ENCODE assay signal across 9 cellular contexts in genomic region chr5:138033916-138034315, GRCh38. TPM values are rescaled to one million over a fixed set of nuclear protein-coding genes. Genes with fewer than 3 reads are reported as not detected.
A peak's percentile ranks its signal among the peaks of the same experiment; 100 is the strongest.
DNase-seq lines count a peak whose midpoint lies in the region; ATAC-seq, FAIRE-seq and TF ChIP-seq lines count a peak whose summit lies in the region.
"Had no signal": no experiment of that assay in that cellular context is flagged by ENCODE, and none has a peak within 500 bp of the region (broad histone marks: within the 10 kb centered on the region; RNA-seq: fewer than 3 reads in every experiment).

No MANE protein-coding gene starts in this region.

- no peak for TF ChIP-seq POLR2A in GM12878 (IDR thresholded peaks at IDR 0.05; ENCODE audit: low read depth, low read length)

- POLR2A ChIA-PET in GM12878 (lab: Charles Lee), result interaction anchor here (0.5 to 2.1 kb wide), 8 partner anchors 21 to 280 kb away, joined by 3 to 11 read pairs (median 4); partner anchors contain the start of genes HNRNPA0 and PKD2L2

- peak; percentile 42 for DNase-seq in A172 (ENCODE audit: low spot score)
- peak; percentile 70 for DNase-seq in HFFc6
- no peak for DNase-seq in GM12878 (ENCODE audit: low read depth, low spot score)
- no peak for DNase-seq in ureter (ENCODE audit: low spot score)
- no peak for DNase-seq in COLO668 (lab: John Stamatoyannopoulos, UW; ENCODE audit: unreplicated experiment)
- no peak for DNase-seq in NCI-H774 (lab: John Stamatoyannopoulos, UW)
- no peak for DNase-seq in OCI-M2 (lab: John Stamatoyannopoulos, UW; ENCODE audit: unreplicated experiment)

- RAD21 ChIA-PET in GM12878 (lab: Charles Lee; ENCODE audit: unreplicated experiment), result interaction anchor here (0.8 to 2.6 kb wide), 12 partner anchors 13 to 281 kb away, joined by 3 to 34 read pairs (median 4); partner anchors contain the start of gene PKD2L2

- peak overlapping the region; percentile 97 for H3K4me3 Mint-ChIP-seq in HFFc6

- no peak for FAIRE-seq in GM12878 (lab: Jason Lieb, UNC)

- no peaks in the 10 kb centered on the region for H3K27me3 ChIP-seq in GM12878 (replicated peaks in 1 of 2; ENCODE audit: control insufficient read depth in 2 of 2, insufficient read depth in 2 of 2, low read length in 1 of 2)
- H3K27me3 ChIP-seq in mucosa of stomach (ENCODE audit: control insufficient read depth, insufficient read depth, low read length), result no peaks in the 10 kb centered on the region

- H3K36me3 ChIP-seq in GM12878 (ENCODE audit: control insufficient read depth in 2 of 2, insufficient read depth in 2 of 2, low read length in 1 of 2) (no peaks in the 10 kb centered on the region), mucosa of stomach (ENCODE audit: control insufficient read depth, insufficient read depth, low read length) (no peaks in the 10 kb centered on the region)

- no peak for TF ChIP-seq CTCF in HFFc6 (IDR thresholded peaks at IDR 0.05)
- no peak for TF ChIP-seq CTCF in GM12878 (IDR thresholded peaks at IDR 0.05 in 2 of 3, conservative IDR thresholded peaks at IDR 0.05 in 1 of 3; ENCODE audit: control insufficient read depth in 2 of 3, extremely low read depth in 1 of 3, insufficient read depth in 1 of 3, low read depth in 3 of 3, low read length in 3 of 3)

- CTCF ChIA-PET in GM12878 (lab: Yijun Ruan, JAX), result interaction anchor here (0.5 to 8.8 kb wide), 15 partner anchors 10 to 374 kb away, joined by 3 to 398 read pairs (median 5); partner anchors contain the start of gene PKD2L2

- peak overlapping the region; percentile 94 for H3K27ac Mint-ChIP-seq in HFFc6

- H3K4me1 ChIP-seq in GM12878 (ENCODE audit: control insufficient read depth, insufficient read depth, low read length) (peaks cover 22% of the 10 kb centered on the region), mucosa of stomach (ENCODE audit: control insufficient read depth, insufficient read depth, low read length) (no peaks in the 10 kb centered on the region)

- H3K27ac ChIP-seq in GM12878 (ENCODE audit: control insufficient read depth, insufficient read depth), result no peak overlapping the region; the same call in 1 of the 2 replicates

- 3% methylated on average over 2 of the region's 2 CpGs for WGBS in GM12878 (ENCODE audit: insufficient coverage, insufficient replicate concordance, low lambda C conversion rate, missing lambda C conversion rate)

- H3K79me2 ChIP-seq in GM12878 (ENCODE audit: control insufficient read depth, insufficient read depth, low read length), result peaks cover 44% of the 10 kb centered on the region

- peaks cover 51% of the 10 kb centered on the region for H3K4me1 Mint-ChIP-seq in HFFc6 (ENCODE audit: low read depth)

- no peak for TF ChIP-seq EP300 in GM12878 (IDR thresholded peaks at IDR 0.05; ENCODE audit: borderline replicate concordance in 1 of 2, control insufficient read depth in 1 of 2, low read depth in 2 of 2, low read length in 2 of 2)

- H3K36me3 Mint-ChIP-seq in HFFc6 (ENCODE audit: low read depth), result peaks cover 4% of the 10 kb centered on the region; the same call in 1 of the 2 replicates

- peak overlapping the region; percentile 61 for H3K4me2 ChIP-seq in GM12878 (ENCODE audit: control insufficient read depth, insufficient read depth)

- ATAC-seq in GM12878, result no peak

- H3K27me3 Mint-ChIP-seq in HFFc6 (ENCODE audit: insufficient read depth), result peaks cover 2% of the 10 kb centered on the region

- no peaks in the 10 kb centered on the region for H4K20me1 ChIP-seq in GM12878 (ENCODE audit: control insufficient read depth, insufficient read depth)

- peak overlapping the region; percentile 88 for H2AFZ ChIP-seq in GM12878 (ENCODE audit: control insufficient read depth, low read depth, low read length)

- in situ Hi-C loops in GM12878 (cut with MboI), result loop anchor here (5.0 kb wide), 1 partner anchor 33 kb away; no protein-coding TSS in a partner anchor

- intact Hi-C loops in GM12878 (cut with micrococcal nuclease; ENCODE audit: unreplicated experiment), result loop anchor here (5.0 to 10.0 kb wide), 4 partner anchors 147 to 409 kb away; partner anchors contain the start of genes HNRNPA0, KDM3B and PKD2L2

- BruUV-seq in GM12878 (replicated peaks; lab: Mats Ljungman, UMichigan), result no TSS peak

- SMC1A ChIA-PET in GM12878 (lab: Charles Lee; ENCODE audit: uncharacterized antibody, unreplicated experiment), result interaction anchor here (0.8 to 10.4 kb wide), 12 partner anchors 31 to 254 kb away, joined by 3 to 207 read pairs (median 4); partner anchors contain the start of gene PKD2L2

- H3K9me3 Mint-ChIP-seq in HFFc6, result no peaks in the 10 kb centered on the region

- no peak for TF ChIP-seq RAD21 in GM12878 (IDR thresholded peaks at IDR 0.05; ENCODE audit: insufficient read depth, low read depth, low read length)

- peak overlapping the region; percentile 83 for H3K9ac ChIP-seq in GM12878 (ENCODE audit: control insufficient read depth, insufficient read depth, low read length)
- peak overlapping the region; percentile 97 for H3K9ac ChIP-seq in mucosa of stomach (ENCODE audit: low read length)

- peak overlapping the region; percentile 94 for H3K4me3 ChIP-seq in GM12878
- peak overlapping the region; percentile 53 for H3K4me3 ChIP-seq in mucosa of stomach (ENCODE audit: low read length)

- no peaks in the 10 kb centered on the region for H3K9me3 ChIP-seq in GM12878 (replicated peaks; ENCODE audit: control insufficient read depth, insufficient read depth, low read length)
- no peaks in the 10 kb centered on the region for H3K9me3 ChIP-seq in mucosa of stomach (ENCODE audit: control insufficient read depth, low read length)

TF ChIP-seq in GM12878, 131 proteins besides CTCF, POLR2A, EP300 and RAD21 (continues in another document):
- TF ChIP-seq ATF3 (IDR thresholded peaks at IDR 0.05; ENCODE audit: borderline replicate concordance, extremely low read depth, low read depth, low read length) (no peak), ESRRA (IDR thresholded peaks at IDR 0.05; ENCODE audit: low read length) (no peak)
- TF ChIP-seq, protein P1, sequence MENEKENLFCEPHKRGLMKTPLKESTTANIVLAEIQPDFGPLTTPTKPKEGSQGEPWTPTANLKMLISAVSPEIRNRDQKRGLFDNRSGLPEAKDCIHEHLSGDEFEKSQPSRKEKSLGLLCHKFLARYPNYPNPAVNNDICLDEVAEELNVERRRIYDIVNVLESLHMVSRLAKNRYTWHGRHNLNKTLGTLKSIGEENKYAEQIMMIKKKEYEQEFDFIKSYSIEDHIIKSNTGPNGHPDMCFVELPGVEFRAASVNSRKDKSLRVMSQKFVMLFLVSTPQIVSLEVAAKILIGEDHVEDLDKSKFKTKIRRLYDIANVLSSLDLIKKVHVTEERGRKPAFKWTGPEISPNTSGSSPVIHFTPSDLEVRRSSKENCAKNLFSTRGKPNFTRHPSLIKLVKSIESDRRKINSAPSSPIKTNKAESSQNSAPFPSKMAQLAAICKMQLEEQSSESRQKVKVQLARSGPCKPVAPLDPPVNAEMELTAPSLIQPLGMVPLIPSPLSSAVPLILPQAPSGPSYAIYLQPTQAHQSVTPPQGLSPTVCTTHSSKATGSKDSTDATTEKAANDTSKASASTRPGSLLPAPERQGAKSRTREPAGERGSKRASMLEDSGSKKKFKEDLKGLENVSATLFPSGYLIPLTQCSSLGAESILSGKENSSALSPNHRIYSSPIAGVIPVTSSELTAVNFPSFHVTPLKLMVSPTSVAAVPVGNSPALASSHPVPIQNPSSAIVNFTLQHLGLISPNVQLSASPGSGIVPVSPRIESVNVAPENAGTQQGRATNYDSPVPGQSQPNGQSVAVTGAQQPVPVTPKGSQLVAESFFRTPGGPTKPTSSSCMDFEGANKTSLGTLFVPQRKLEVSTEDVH (IDR thresholded peaks at IDR 0.05; ENCODE audit: low read depth, partially characterized antibody), result no peak

RNA-seq across cellular contexts. Expression of gene FAM13B, which starts 1.0 kb away (rescaled TPM):
- 13.9 and 21.5 TPM in 2 replicates for total RNA-seq in A172 (2014; rRNA removed; shearing (Covaris generic))
- total RNA-seq in HFFc6 (2021; fragmentation: NEBNext Ultra II Directional; extraction: Animal tissue kit (Norgen Biotek cat#: 25700)), result 10 to 100 TPM; 27.5 to 38.2 (median 31.8) TPM
- total RNA-seq in GM12878 (2013; cell fraction: nucleolus; rRNA removed), result 167 and 178 TPM in 2 replicates
- 18.9 and 22.1 TPM in 2 replicates for total RNA-seq in GM12878 (2014; rRNA removed)
- 23.7 and 24.7 TPM in 2 replicates for total RNA-seq in GM12878 (2014; rRNA removed; fragmentation: Illumina TruSeq; extraction: Trizol)
- total RNA-seq in GM12878 (2021), result 25.2 and 30.0 TPM in 2 replicates
- polyA plus RNA-seq in GM12878 (2011; ENCODE audit: low read depth), result 7.9 TPM
- polyA plus RNA-seq in GM12878 (2011; rRNA removed), result 23.1 and 29.4 TPM in 2 replicates
- polyA plus RNA-seq in GM12878 (2011; cell fraction: cytosol; rRNA removed), result 7.9 and 10.5 TPM in 2 replicates
- polyA plus RNA-seq in GM12878 (2011; cell fraction: nucleus; rRNA removed), result 27.0 and 32.5 TPM in 2 replicates
- 14.4 and 14.9 TPM in 2 replicates for polyA plus RNA-seq in GM12878 (2012)
- polyA plus RNA-seq in GM12878 (2014; fragmentation: Illumina TruSeq; extraction: Trizol), result 26.0 and 32.6 TPM in 2 replicates
- 1 to 10 TPM; 3.6 to 8.0 TPM for polyA plus RNA-seq in GM12878 (2014; fragmentation: Nextera tagmentation; extraction: Ambion mirVana)
- 15.8 and 18.5 TPM in 2 replicates for polyA plus RNA-seq in GM12878 (2014; rRNA removed)
- polyA plus RNA-seq in GM12878 (2016; fragmentation: Nextera tagmentation; extraction: Ambion mirVana), result 10 to 100 TPM; 16.6 to 18.2 TPM
- 21.4 and 29.6 TPM in 2 replicates for polyA minus RNA-seq in GM12878 (2011; rRNA and poly(A)+ RNA removed)
- polyA minus RNA-seq in GM12878 (2011; cell fraction: cytosol; rRNA and poly(A)+ RNA removed), result 8.0 and 11.1 TPM in 2 replicates
- 28.5 and 62.4 TPM in 2 replicates for polyA minus RNA-seq in GM12878 (2011; cell fraction: nucleus; rRNA and poly(A)+ RNA removed)
- total RNA-seq in ureter, result 76.5 TPM

RNA-seq across cellular contexts. Expression of gene WNT8A, which starts 49.9 kb away (rescaled TPM):
- total RNA-seq in A172 (2014; rRNA removed; shearing (Covaris generic)), result not detected in 2 replicates
- not detected for total RNA-seq in HFFc6 (2021; fragmentation: NEBNext Ultra II Directional; extraction: Animal tissue kit (Norgen Biotek cat#: 25700))
- total RNA-seq in GM12878 (2013; cell fraction: nucleolus; rRNA removed), result not detected in 2 replicates
- 0.05 TPM in 1 of 2 replicates, not detected in the other for total RNA-seq in GM12878 (2014; rRNA removed)
- not detected in 2 replicates for total RNA-seq in GM12878 (2014; rRNA removed; fragmentation: Illumina TruSeq; extraction: Trizol)
- total RNA-seq in GM12878 (2021), result not detected in 2 replicates
- not detected for polyA plus RNA-seq in GM12878 (2011; ENCODE audit: low read depth)
- polyA plus RNA-seq in GM12878 (2011; rRNA removed), result not detected in 2 replicates
- not detected in 2 replicates for polyA plus RNA-seq in GM12878 (2011; cell fraction: cytosol; rRNA removed)
- not detected in 2 replicates for polyA plus RNA-seq in GM12878 (2011; cell fraction: nucleus; rRNA removed)
- polyA plus RNA-seq in GM12878 (2012), result not detected in 2 replicates
- not detected in 2 replicates for polyA plus RNA-seq in GM12878 (2014; fragmentation: Illumina TruSeq; extraction: Trizol)
- polyA plus RNA-seq in GM12878 (2014; fragmentation: Nextera tagmentation; extraction: Ambion mirVana), result not detected
- polyA plus RNA-seq in GM12878 (2014; rRNA removed), result not detected in 2 replicates
- not detected for polyA plus RNA-seq in GM12878 (2016; fragmentation: Nextera tagmentation; extraction: Ambion mirVana)
- not detected in 2 replicates for polyA minus RNA-seq in GM12878 (2011; rRNA and poly(A)+ RNA removed)
- polyA minus RNA-seq in GM12878 (2011; cell fraction: cytosol; rRNA and poly(A)+ RNA removed), result not detected in 2 replicates
- polyA minus RNA-seq in GM12878 (2011; cell fraction: nucleus; rRNA and poly(A)+ RNA removed), result not detected in 2 replicates
- not detected for total RNA-seq in ureter
- total RNA-seq: mononuclear cell had no signal

Comparison
In these comparisons a context has a peak if more than half of its experiments do, and no peak if none do; other contexts are left out.
1. DNase-seq: peak in A172 (single experiment) and HFFc6 (single experiment); none in GM12878 (single experiment), ureter (single experiment), COLO668 (single experiment), NCI-H774 (single experiment) and OCI-M2 (single experiment).